In the genomic region with DNA sequence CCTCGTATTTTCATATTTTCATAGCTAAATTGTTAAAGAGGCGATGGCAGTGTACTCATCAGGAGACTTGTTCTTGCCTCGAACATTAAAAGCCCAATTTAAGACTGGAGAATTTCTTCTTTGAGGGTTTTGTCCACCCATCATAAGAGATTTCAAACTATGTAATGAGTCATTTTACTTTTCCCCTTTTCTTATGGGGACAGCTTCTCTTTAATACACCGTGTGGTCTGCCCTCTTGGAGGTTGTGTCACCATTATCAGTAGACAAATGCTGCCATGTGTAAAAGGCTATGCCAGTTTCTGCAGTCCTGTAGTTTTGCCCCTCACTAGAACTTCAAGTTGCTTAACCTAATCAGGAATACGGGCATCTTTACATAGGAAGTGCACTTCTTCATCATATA, we compare ENCODE assay signal across 14 cellular contexts. TPM values are rescaled to one million over a fixed set of nuclear protein-coding genes. Genes with fewer than 3 reads are reported as not detected.
DNase-seq lines count a peak whose midpoint lies in the region; ATAC-seq and TF ChIP-seq lines count a peak whose summit lies in the region.
"Had no signal": no experiment of that assay in that cellular context is flagged by ENCODE, and none has a peak within 500 bp of the region (broad histone marks: within the 10 kb centered on the region; RNA-seq: fewer than 3 reads in every experiment).

No MANE protein-coding gene starts in this region.

- peak overlapping the region; percentile 75; the same call in 1 of the 2 replicates for H3K27ac ChIP-seq in RWPE1
- H3K27ac ChIP-seq in effector memory CD4-positive, alpha-beta T cell (ENCODE audit: insufficient read depth, low read length, poor library complexity, severe bottlenecking) = peak overlapping the region; percentile 47
- H3K27ac ChIP-seq: foreskin keratinocyte, VCaP had no signal

- no peak for TF ChIP-seq CTCF in RWPE1 (conservative IDR thresholded peaks at IDR 0.05; ENCODE audit: low read depth)

- no peak overlapping the region for H3K4me3 ChIP-seq in effector memory CD4-positive, alpha-beta T cell (ENCODE audit: insufficient read depth, low read depth, low read length, poor library complexity, severe bottlenecking)

- peaks cover 4% of the 10 kb centered on the region for H3K36me3 ChIP-seq in effector memory CD4-positive, alpha-beta T cell (ENCODE audit: control insufficient read depth, insufficient read depth, low read length)

- peaks cover 97% of the 10 kb centered on the region for H3K4me1 Mint-ChIP-seq in activated naive CD4-positive, alpha-beta T cell treated with anti-CD3 and anti-CD28 coated beads, Interleukin-2, amount 10 ng/mL, durations not matched to agents 7 days and 5 days
- peaks cover 97% of the 10 kb centered on the region for H3K4me1 Mint-ChIP-seq in stimulated activated naive CD8-positive, alpha-beta T cell treated with anti-CD3 and anti-CD28 coated beads, Interleukin-15, amount 100 ng/mL, for 72 hours

- peak overlapping the region; percentile 44 for H3K4me3 Mint-ChIP-seq in activated naive CD4-positive, alpha-beta T cell treated with anti-CD3 and anti-CD28 coated beads, Interleukin-2, amount 10 ng/mL, durations not matched to agents 7 days and 5 days
- H3K4me3 Mint-ChIP-seq in stimulated activated naive CD8-positive, alpha-beta T cell treated with anti-CD3 and anti-CD28 coated beads, Interleukin-15, amount 100 ng/mL, for 72 hours = peak overlapping the region; percentile 83 to 88

- no peaks in the 10 kb centered on the region for H3K27me3 Mint-ChIP-seq in activated naive CD4-positive, alpha-beta T cell treated with anti-CD3 and anti-CD28 coated beads, Interleukin-2, amount 10 ng/mL, durations not matched to agents 7 days and 5 days
- H3K27me3 Mint-ChIP-seq in stimulated activated naive CD8-positive, alpha-beta T cell treated with anti-CD3 and anti-CD28 coated beads, Interleukin-15, amount 100 ng/mL, for 72 hours = no peaks in the 10 kb centered on the region

- peaks cover 67% of the 10 kb centered on the region for H3K4me1 ChIP-seq in effector memory CD4-positive, alpha-beta T cell (ENCODE audit: control insufficient read depth, insufficient read depth, low read length, poor library complexity, severe bottlenecking)

- peaks cover 76% of the 10 kb centered on the region for H3K36me3 Mint-ChIP-seq in activated naive CD4-positive, alpha-beta T cell treated with anti-CD3 and anti-CD28 coated beads, Interleukin-2, amount 10 ng/mL, durations not matched to agents 7 days and 5 days

- POLR2A ChIA-PET in RWPE1 (lab: Yijun Ruan, JAX; ENCODE audit: low non-redundant PET) = no interaction called here

- H3K27me3 ChIP-seq in effector memory CD4-positive, alpha-beta T cell (replicated peaks; ENCODE audit: control insufficient read depth, insufficient read depth, low read length, poor library complexity, severe bottlenecking) = no peaks in the 10 kb centered on the region
- H3K27me3 ChIP-seq: foreskin keratinocyte had no signal

- peak; percentile 65 for ATAC-seq in stimulated activated naive CD8-positive, alpha-beta T cell treated with anti-CD3 and anti-CD28 coated beads, Interleukin-15, amount 100 ng/mL, for 72 hours
- no peak for ATAC-seq in GM21390 (IDR thresholded peaks at IDR 0.05; ENCODE audit: unreplicated experiment)
- ATAC-seq: foreskin keratinocyte, Right ventricle myocardium inferior had no signal

- H3K27ac Mint-ChIP-seq in activated naive CD4-positive, alpha-beta T cell treated with anti-CD3 and anti-CD28 coated beads, Interleukin-2, amount 10 ng/mL, durations not matched to agents 7 days and 5 days = peak overlapping the region; percentile 70
- H3K27ac Mint-ChIP-seq in stimulated activated naive CD8-positive, alpha-beta T cell treated with anti-CD3 and anti-CD28 coated beads, Interleukin-15, amount 100 ng/mL, for 72 hours = peak overlapping the region; percentile 97 to 99

- no peak for DNase-seq in activated naive CD4-positive, alpha-beta T cell treated with anti-CD3 and anti-CD28 coated beads, Interleukin-2, amount 10 ng/mL, durations not matched to agents 7 days and 5 days
- DNase-seq in activated naive CD4-positive, alpha-beta T cell (lab: John Stamatoyannopoulos, UW) = no peak
- no peak for DNase-seq in RWPE1 (ENCODE audit: low spot score)
- DNase-seq in effector memory CD4-positive, alpha-beta T cell = no peak
- DNase-seq in stimulated activated naive CD8-positive, alpha-beta T cell treated with anti-CD3 and anti-CD28 coated beads, Interleukin-15, amount 100 ng/mL, for 72 hours = no peak
- no peak for DNase-seq in HT-29 (ENCODE audit: low spot score)
- DNase-seq in iPS-NIHi11 (ENCODE audit: low spot score) = no peak
- DNase-seq: foreskin keratinocyte; NCI-H1092 treated with DMSO at 0.1 percent for 48 hours; stimulated activated CD4-positive, alpha-beta T cell treated with anti-CD3 and anti-CD28 coated beads, Interleukin-15, amount 100 ng/mL, for 24 hours; stimulated activated CD8-positive, alpha-beta memory T cell treated with anti-CD3 and anti-CD28 coated beads, Interleukin-4, amount 100 ng/mL, for 48 hours had no signal

- H3K9me3 Mint-ChIP-seq in activated naive CD4-positive, alpha-beta T cell treated with anti-CD3 and anti-CD28 coated beads, Interleukin-2, amount 10 ng/mL, durations not matched to agents 7 days and 5 days = peaks cover 5% of the 10 kb centered on the region
- H3K9me3 Mint-ChIP-seq in stimulated activated naive CD8-positive, alpha-beta T cell treated with anti-CD3 and anti-CD28 coated beads, Interleukin-15, amount 100 ng/mL, for 72 hours = peaks cover 0 to 3% of the 10 kb centered on the region in 2 donors

- CTCF ChIA-PET in activated naive CD4-positive, alpha-beta T cell treated with anti-CD3 and anti-CD28 coated beads, Interleukin-2, amount 10 ng/mL, durations not matched to agents 7 days and 5 days (lab: Charles Lee) = interaction anchor here (1.3 to 1.7 kb wide), 2 partner anchors 17 to 35 kb away, joined by 3 to 4 read pairs; a partner anchor contains a TSS
- CTCF ChIA-PET in RWPE1 (lab: Yijun Ruan, JAX) = no interaction called here

- no peaks in the 10 kb centered on the region for H3K9me3 ChIP-seq in effector memory CD4-positive, alpha-beta T cell (ENCODE audit: control insufficient read depth, low read length)

RNA-seq across cellular contexts. Expression of a gene that starts 17.0 kb away (rescaled TPM):
- 42.2 and 42.9 TPM in 2 replicates for total RNA-seq in HT-29 (2014; rRNA removed; shearing (Covaris generic))
